Comparison of ENCODE assay signal across 8 cellular contexts in genomic region chr9:112921549-112921948, GRCh38. TPM values are rescaled to one million over a fixed set of nuclear protein-coding genes. Genes with fewer than 3 reads are reported as not detected.
DNase-seq lines count a peak whose midpoint lies in the region; ATAC-seq and TF ChIP-seq lines count a peak whose summit lies in the region.

No MANE protein-coding gene starts in this region.

- H4K8ac ChIP-seq in trophoblast cell (ENCODE audit: low read depth, low read length): no peak overlapping the region

- H2BK12ac ChIP-seq in trophoblast cell (ENCODE audit: low read length): no peak overlapping the region

- H3K4me1 ChIP-seq in trophoblast cell (ENCODE audit: control insufficient read depth in 1 of 2, insufficient read depth in 2 of 2, low read length in 2 of 2): no peaks in the 10 kb centered on the region

- H3K14ac ChIP-seq in trophoblast cell (ENCODE audit: low read length): no peak overlapping the region

- CTCF ChIA-PET in BJ (lab: Yijun Ruan, JAX): interaction anchor here (1.5 to 2.4 kb wide), 3 partner anchors 9 to 80 kb away, joined by 3 to 7 read pairs (median 5); no protein-coding TSS in a partner anchor

- H3K27ac ChIP-seq in trophoblast cell (ENCODE audit: low read depth, low read length): no peak overlapping the region

- peak; percentile 63 for TF ChIP-seq CTCF in BJ (IDR thresholded peaks at IDR 0.05; ENCODE audit: insufficient read depth, low read depth, low read length)
- no peak for TF ChIP-seq CTCF in omental fat pad (IDR thresholded peaks at IDR 0.05)

- H3K9ac ChIP-seq in trophoblast cell (ENCODE audit: low read length): no peak overlapping the region

- H3K18ac ChIP-seq in trophoblast cell (ENCODE audit: low read length): no peak overlapping the region

- WGBS in trophoblast cell (ENCODE audit: extremely low coverage, insufficient coverage, insufficient read length): no CpG with 5 or more reads among the region's 3 CpGs

- H3K27me3 ChIP-seq in BJ (ENCODE audit: control insufficient read depth, insufficient read depth, low read length): peaks cover 4% of the 10 kb centered on the region
- no peaks in the 10 kb centered on the region for H3K27me3 ChIP-seq in trophoblast cell (ENCODE audit: insufficient read depth, low read length)

- H4K12ac ChIP-seq in trophoblast cell (ENCODE audit: low read depth, low read length): no peak overlapping the region

- no peaks in the 10 kb centered on the region for H3K9me3 ChIP-seq in trophoblast cell (ENCODE audit: insufficient read depth, low read depth, low read length)

- H3K4me3 ChIP-seq in BJ (ENCODE audit: low read depth, low read length) (no peak overlapping the region), trophoblast cell (ENCODE audit: low read depth, low read length) (no peak overlapping the region)

- no peak overlapping the region for H4K91ac ChIP-seq in trophoblast cell (ENCODE audit: low read depth, low read length)

- no peak overlapping the region for H2AFZ ChIP-seq in trophoblast cell (ENCODE audit: insufficient read depth, low read length, poor library complexity)

- H2BK5ac ChIP-seq in trophoblast cell (ENCODE audit: low read depth, low read length, poor library complexity): no peak overlapping the region

- H2AK5ac ChIP-seq in trophoblast cell (ENCODE audit: low read length): no peak overlapping the region

- no peaks in the 10 kb centered on the region for H3K36me3 ChIP-seq in BJ (ENCODE audit: control insufficient read depth, insufficient read depth, low read length)
- no peaks in the 10 kb centered on the region for H3K36me3 ChIP-seq in trophoblast cell (ENCODE audit: control insufficient read depth in 1 of 2, insufficient read depth in 2 of 2, low read length in 2 of 2)

- H3K79me2 ChIP-seq in trophoblast cell (ENCODE audit: control insufficient read depth, insufficient read depth, low read length, poor library complexity): no peaks in the 10 kb centered on the region

- H3K4ac ChIP-seq in trophoblast cell (ENCODE audit: low read depth, low read length): no peak overlapping the region

- DNase-seq in BJ (ENCODE audit: low read depth): no peak
- DNase-seq in NCI-H510A treated with DMSO at 0.1 percent for 48 hours (lab: John Stamatoyannopoulos, UW): peak; percentile 11
- peak; percentile 12 to 49 for DNase-seq in dermis microvascular lymphatic vessel endothelial cell (ENCODE audit: low read depth in 2 of 2)
- DNase-seq in trophoblast cell: peak; percentile 43 to 69
- no peak for DNase-seq in NCI-H2029 treated with DMSO at 0.1 percent for 48 hours (lab: John Stamatoyannopoulos, UW)
- no peak for DNase-seq in omental fat pad (ENCODE audit: low spot score)

- no peak overlapping the region for H3K23ac ChIP-seq in trophoblast cell (ENCODE audit: low read length)

- H2BK120ac ChIP-seq in trophoblast cell (ENCODE audit: insufficient read depth, low read length, poor library complexity): no peak overlapping the region

- H3K79me1 ChIP-seq in trophoblast cell (ENCODE audit: low read length): no peaks in the 10 kb centered on the region

- POLR2A ChIA-PET in BJ (lab: Charles Lee): no interaction called here

- peak; percentile 57 for ATAC-seq in GM18867 (IDR thresholded peaks at IDR 0.05; ENCODE audit: unreplicated experiment)
- ATAC-seq in HG02852 (IDR thresholded peaks at IDR 0.05; ENCODE audit: unreplicated experiment): no peak
- no peak for ATAC-seq in omental fat pad (ENCODE audit: low FRiP score)

- H3K4me2 ChIP-seq in trophoblast cell (ENCODE audit: low read length): no peak overlapping the region

RNA-seq across cellular contexts. Expression of gene SLC46A2, which starts 30.9 kb away (rescaled TPM):
- not detected in 2 replicates for polyA plus RNA-seq in BJ (2011; rRNA removed)
- polyA minus RNA-seq in BJ (2011; rRNA and poly(A)+ RNA removed): not detected in 2 replicates
- total RNA-seq in dermis microvascular lymphatic vessel endothelial cell: not detected in 2 replicates
- not detected in 2 replicates for polyA plus RNA-seq in trophoblast cell (2013)
- total RNA-seq in omental fat pad: 1 to 10 TPM in 1 of 4 donors, under 1 TPM in 1, not detected in 2; 0.36 to 1.3 TPM

Comparison
In these comparisons a context has a peak if more than half of its experiments do, and no peak if none do; other contexts are left out.
1. DNase-seq: peak in NCI-H510A treated with DMSO at 0.1 percent for 48 hours (single experiment), dermis microvascular lymphatic vessel endothelial cell (2 of 2) and trophoblast cell (2 of 2); none in BJ (single experiment), NCI-H2029 treated with DMSO at 0.1 percent for 48 hours (single experiment) and omental fat pad (single experiment).